Comparison of ENCODE assay signal across 8 cellular contexts in genomic region chr4:89056953-89057398, GRCh38. TPM values are rescaled to one million over a fixed set of nuclear protein-coding genes. Genes with fewer than 3 reads are reported as not detected.
DNase-seq lines count a peak whose midpoint lies in the region; ATAC-seq and TF ChIP-seq lines count a peak whose summit lies in the region.

Gene FAM13A (minus strand): TSS chr4:89057185. CDS start chr4:89056964, 221 bp downstream.

- H3K27ac ChIP-seq in mesendoderm (ENCODE audit: low read depth, low read length), result no peak within 1 kb of the TSS
- H3K27ac ChIP-seq in thymus (ENCODE audit: low read depth), result peak within 1 kb of the TSS; percentile 8

- H3K56ac ChIP-seq in mesendoderm (ENCODE audit: low read length), result peak within 1 kb of the TSS; percentile 54

- no peak within 1 kb of the TSS for H3K4ac ChIP-seq in mesendoderm (ENCODE audit: low read depth, low read length)

- H2BK5ac ChIP-seq in mesendoderm (ENCODE audit: low read length), result no peak within 1 kb of the TSS

- ATAC-seq in GM19328 (IDR thresholded peaks at IDR 0.05; ENCODE audit: unreplicated experiment) (peak; percentile 67), GM19035 (IDR thresholded peaks at IDR 0.05; ENCODE audit: unreplicated experiment) (no peak)

- no peak within 1 kb of the TSS for H2BK15ac ChIP-seq in mesendoderm (replicated peaks; ENCODE audit: low read depth)

- H3K4me3 ChIP-seq in epithelial cell of proximal tubule (ENCODE audit: low read depth, low read length), result peak within 1 kb of the TSS; percentile 53
- H3K4me3 ChIP-seq in mesendoderm (ENCODE audit: low read length), result peak within 1 kb of the TSS; percentile 2
- H3K4me3 ChIP-seq in thymus (ENCODE audit: low read length), result peak within 1 kb of the TSS; percentile 35

- H3K79me1 ChIP-seq in mesendoderm (ENCODE audit: low read length), result peaks cover 2% of the 10 kb centered on the region

- H3K4me1 ChIP-seq in mesendoderm (ENCODE audit: control insufficient read depth, low read depth, low read length) (peaks cover 6% of the 10 kb centered on the region), thymus (ENCODE audit: control insufficient read depth, insufficient read depth, low read length) (peaks cover 2% of the 10 kb centered on the region)

- no peak within 1 kb of the TSS for H3K18ac ChIP-seq in mesendoderm (ENCODE audit: low read length)

- no peaks in the 10 kb centered on the region for H3K36me3 ChIP-seq in mesendoderm (ENCODE audit: control insufficient read depth, insufficient read depth, low read length)
- no peaks in the 10 kb centered on the region for H3K36me3 ChIP-seq in thymus (ENCODE audit: control insufficient read depth, insufficient read depth)

- H3K9me3 ChIP-seq in thymus (ENCODE audit: control insufficient read depth), result no peaks in the 10 kb centered on the region

- H4K8ac ChIP-seq in mesendoderm (ENCODE audit: low read depth, low read length), result no peak within 1 kb of the TSS

- H3K23ac ChIP-seq in mesendoderm (ENCODE audit: low read length), result no peak within 1 kb of the TSS

- peaks cover 31% of the 10 kb centered on the region for H3K79me2 ChIP-seq in mesendoderm (ENCODE audit: control insufficient read depth, insufficient read depth, low read length)

- peak within 1 kb of the TSS; percentile 25 for H3K4me2 ChIP-seq in mesendoderm (ENCODE audit: low read length)

- TF ChIP-seq CTCF in epithelial cell of proximal tubule (conservative IDR thresholded peaks at IDR 0.05; ENCODE audit: low read depth, low read length), result no peak

- in situ Hi-C loops in SK-MEL-5 (cut with HindIII; ENCODE audit: low pct_unique_long_range_greater_than_20kb, low sequenced_read_pairs), result no loop called here

- H4K5ac ChIP-seq in mesendoderm (ENCODE audit: low read length), result no peak within 1 kb of the TSS

- H3K27me3 ChIP-seq in mesendoderm (ENCODE audit: insufficient read depth, low read length, poor library complexity) (no peaks in the 10 kb centered on the region), thymus (ENCODE audit: control insufficient read depth, insufficient read depth) (no peaks in the 10 kb centered on the region)

- no peak within 1 kb of the TSS for H2BK120ac ChIP-seq in mesendoderm (ENCODE audit: low read depth, low read length)

- WGBS in mesendoderm (ENCODE audit: extremely low coverage, insufficient coverage, low lambda C conversion rate), result no CpG with 5 or more reads among the region's 9 CpGs
- 8% methylated on average over 9 of the region's 9 CpGs for WGBS in thymus

- DNase-seq in AML-193 (lab: John Stamatoyannopoulos, UW), result peak; percentile 44 to 71
- DNase-seq in M059J (ENCODE audit: low read depth), result peak; percentile 93
- DNase-seq in SK-MEL-5 (ENCODE audit: low read depth, low spot score), result peak; percentile 97
- peak; percentile 93 for DNase-seq in epithelial cell of proximal tubule (ENCODE audit: low read depth)
- DNase-seq in mesendoderm, result peak; percentile 98

- H2AK5ac ChIP-seq in mesendoderm (ENCODE audit: low read length), result no peak within 1 kb of the TSS

- peak within 1 kb of the TSS; percentile 72 for H3K9ac ChIP-seq in mesendoderm (ENCODE audit: low read length)

RNA-seq across cellular contexts. Expression of gene FAM13A, which starts in this region (rescaled TPM):
- total RNA-seq in M059J (2014; rRNA removed; shearing (Covaris generic)), result 9.2 and 9.7 TPM in 2 replicates
- total RNA-seq in SK-MEL-5 (2014; rRNA removed; shearing (Covaris generic)), result 15.1 and 15.5 TPM in 2 replicates
- 11.7 and 13.2 TPM in 2 replicates for polyA plus RNA-seq in SK-MEL-5 (2015; cell fraction: cytosol; rRNA removed)
- 19.2 and 26.7 TPM in 2 replicates for polyA plus RNA-seq in SK-MEL-5 (2015; cell fraction: nucleus; rRNA removed)
- 3.0 and 5.9 TPM in 2 replicates for total RNA-seq in epithelial cell of proximal tubule
- 9.0 TPM for polyA plus RNA-seq in mesendoderm (2013, experiment 1 of 2)
- polyA plus RNA-seq in mesendoderm (2013, experiment 2 of 2), result 9.4 TPM
- 9.0 TPM for polyA plus RNA-seq in thymus

Comparison
In these comparisons a context has a peak if more than half of its experiments do, and no peak if none do; other contexts are left out.
1. H3K4me3 ChIP-seq: peak in every context shown above with its lines; median percentile 53 in epithelial cell of proximal tubule; 35 in thymus; 2 in mesendoderm.